7 cellular contexts compared by ENCODE assay signal in the genomic region with DNA sequence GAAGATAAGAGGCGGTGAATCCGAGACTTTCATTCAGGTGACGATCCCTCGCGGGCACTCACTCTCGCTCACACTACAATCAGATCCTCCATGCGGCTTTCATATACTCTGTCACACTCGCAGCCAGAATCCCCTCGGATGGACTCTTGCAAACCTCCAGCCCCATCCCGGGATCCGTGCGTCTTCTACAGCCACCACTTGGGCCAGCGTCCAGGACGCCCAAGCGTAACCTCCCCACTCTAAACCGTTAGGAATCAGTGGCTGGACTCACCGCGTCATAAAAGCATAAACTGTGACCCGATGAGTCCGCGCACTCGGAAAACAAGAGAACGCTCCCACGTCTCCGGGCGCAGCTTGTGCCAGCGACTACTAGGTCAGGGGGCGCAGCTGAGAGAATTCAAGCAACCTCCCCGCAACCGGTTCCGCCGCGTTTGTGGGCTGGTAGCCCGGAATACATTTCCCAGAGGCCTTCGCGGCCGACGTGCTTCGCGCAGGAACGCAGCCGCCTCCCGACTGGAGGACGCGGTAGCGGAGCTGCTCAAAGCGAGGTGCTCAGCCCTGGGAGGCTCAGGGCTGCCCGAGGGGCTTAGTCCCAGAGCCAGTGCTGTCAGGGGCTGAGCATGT. TPM values are rescaled to one million over a fixed set of nuclear protein-coding genes. Genes with fewer than 3 reads are reported as not detected.
DNase-seq lines count a peak whose midpoint lies in the region; ATAC-seq and TF ChIP-seq lines count a peak whose summit lies in the region.

No MANE protein-coding gene starts in this region.

- peak overlapping the region; percentile 96 for H3K27ac Mint-ChIP-seq in activated naive CD8-positive, alpha-beta T cell
- peak overlapping the region; percentile 96 for H3K27ac Mint-ChIP-seq in glutamatergic neuron (ENCODE audit: unreplicated experiment)

- no peak for TF ChIP-seq CTCF in glutamatergic neuron (IDR thresholded peaks at IDR 0.05; ENCODE audit: partially characterized antibody, unreplicated experiment)

- H3K27ac ChIP-seq in stomach smooth muscle (ENCODE audit: low read length) = peak overlapping the region; percentile 67

- peak overlapping the region; percentile 92 for H3K4me3 Mint-ChIP-seq in activated naive CD8-positive, alpha-beta T cell
- H3K4me3 Mint-ChIP-seq in glutamatergic neuron (ENCODE audit: unreplicated experiment) = peak overlapping the region; percentile 99

- H3K27me3 Mint-ChIP-seq in activated naive CD8-positive, alpha-beta T cell = no peaks in the 10 kb centered on the region
- H3K27me3 Mint-ChIP-seq in glutamatergic neuron (ENCODE audit: unreplicated experiment) = peaks cover 3% of the 10 kb centered on the region

- peaks cover 3% of the 10 kb centered on the region for H3K4me1 ChIP-seq in stomach smooth muscle (ENCODE audit: control insufficient read depth, insufficient read depth, low read length)

- peaks cover 3 to 6% of the 10 kb centered on the region in 2 donors for H3K36me3 ChIP-seq in stomach smooth muscle (ENCODE audit: control insufficient read depth in 2 of 2, insufficient read depth in 2 of 2, low read length in 2 of 2)

- ATAC-seq in GM21576 (IDR thresholded peaks at IDR 0.05; ENCODE audit: unreplicated experiment) (peak; percentile 63), SK-N-SH treated with all-trans-retinoic acid at 6 μM for 48 hours (peak; percentile 97), HG03457 (IDR thresholded peaks at IDR 0.05; ENCODE audit: unreplicated experiment) (no peak)

- H3K27me3 ChIP-seq in stomach smooth muscle (ENCODE audit: control insufficient read depth in 1 of 2, insufficient read depth in 2 of 2, low read length in 2 of 2) = no peaks in the 10 kb centered on the region

- H3K36me3 Mint-ChIP-seq in activated naive CD8-positive, alpha-beta T cell = peaks cover 7% of the 10 kb centered on the region
- peaks cover 19% of the 10 kb centered on the region for H3K36me3 Mint-ChIP-seq in glutamatergic neuron (ENCODE audit: unreplicated experiment)

- H3K9me3 Mint-ChIP-seq in activated naive CD8-positive, alpha-beta T cell (ENCODE audit: low read depth) = peaks cover 2% of the 10 kb centered on the region
- H3K9me3 Mint-ChIP-seq in glutamatergic neuron (ENCODE audit: unreplicated experiment) = peaks cover 6% of the 10 kb centered on the region

- peaks cover 10% of the 10 kb centered on the region for H3K4me1 Mint-ChIP-seq in activated naive CD8-positive, alpha-beta T cell (ENCODE audit: low read depth)
- H3K4me1 Mint-ChIP-seq in glutamatergic neuron (ENCODE audit: low read depth, unreplicated experiment) = peaks cover 1% of the 10 kb centered on the region

- no peaks in the 10 kb centered on the region for H3K9me3 ChIP-seq in stomach smooth muscle (ENCODE audit: control insufficient read depth in 2 of 2, low read length in 2 of 2)

- peak overlapping the region; percentile 62 to 89 for H3K9ac ChIP-seq in stomach smooth muscle (ENCODE audit: low read length in 2 of 2)

- peak overlapping the region; percentile 81 to 90 for H3K4me3 ChIP-seq in stomach smooth muscle (ENCODE audit: low read length in 2 of 2)

- peak; percentile 89 for DNase-seq in glutamatergic neuron
- peak; percentile 8 to 94 (median 84) for DNase-seq in nucleus accumbens (lab: John Stamatoyannopoulos, UW)

TF ChIP-seq in SK-N-SH treated with all-trans-retinoic acid at 6 μM for 48 hours, 23 proteins besides CTCF, POLR2A, EP300 and RAD21:
- TF ChIP-seq ZNF565 (CRISPR knock-in tag; conservative IDR thresholded peaks at IDR 0.05; ENCODE audit: low read depth) = no peak
- no peak for TF ChIP-seq PPARA (CRISPR knock-in tag; IDR thresholded peaks at IDR 0.05; ENCODE audit: borderline replicate concordance)
- TF ChIP-seq ZFP3 (CRISPR knock-in tag; IDR thresholded peaks at IDR 0.05) = no peak
- 0 out of 2 replicates have a peak, but pooled peaks have one; percentile 61 for TF ChIP-seq CSDC2 (CRISPR knock-in tag; IDR thresholded peaks at IDR 0.05)
- TF ChIP-seq ZNF70 (CRISPR knock-in tag; IDR thresholded peaks at IDR 0.05) = peak; percentile 70; the same call in 1 of the 2 replicates

RNA-seq across cellular contexts. Expression of a gene that starts 27.6 kb away (rescaled TPM):
- total RNA-seq in glutamatergic neuron (ENCODE audit: unreplicated experiment) = 12.7 TPM

RNA-seq across cellular contexts. Expression of a gene that starts 36.7 kb away (rescaled TPM):
- total RNA-seq in glutamatergic neuron (ENCODE audit: unreplicated experiment) = 35.9 TPM
